Comparison of ENCODE assay signal across 22 cellular contexts in genomic region chr5:94082405-94082804, GRCh38.
"Had no signal": no experiment of that assay in that cellular context is flagged by ENCODE, and none has a peak within 500 bp of the region (broad histone marks: within the 10 kb centered on the region; RNA-seq: fewer than 3 reads in every experiment).

No MANE protein-coding gene starts in this region.

- H3K36me3 ChIP-seq: brain microvascular endothelial cell, gastrocnemius medialis, transverse colon had no signal

- H3K27me3 ChIP-seq: brain microvascular endothelial cell, dorsolateral prefrontal cortex, gastrocnemius medialis, hepatocyte, transverse colon had no signal

- H3K4me1 ChIP-seq: transverse colon had no signal

- H3K27ac ChIP-seq: brain microvascular endothelial cell, coronary artery, dorsolateral prefrontal cortex, gastrocnemius medialis, hepatocyte, transverse colon had no signal

- H3K9me3 ChIP-seq: gastrocnemius medialis, transverse colon had no signal

- DNase-seq: activated CD4-positive, alpha-beta memory T cell treated with anti-CD3 and anti-CD28 coated beads, Interleukin-2, amount 10 ng/mL, durations not matched to agents 7 days and 5 days; activated CD4-positive, alpha-beta T cell treated with anti-CD3 and anti-CD28 coated beads for 1 hour; activated CD4-positive, alpha-beta T cell treated with anti-CD3 and anti-CD28 coated beads, Interleukin-2, amount 10 ng/mL, durations not matched to agents 7 days and 5 days; activated CD8-positive, alpha-beta memory T cell treated with anti-CD3 and anti-CD28 coated beads, Interleukin-2, amount 50 U/mL, for 48 hours; activated gamma-delta T cell; activated naive CD4-positive, alpha-beta T cell treated with anti-CD3 and anti-CD28 coated beads, Interleukin-2, amount 50 U/mL, for 16 hours; activated T-cell treated with anti-CD3 and anti-CD28 coated beads, Interleukin-2, amount 50 U/mL, for 24 hours; amniotic stem cell; brain microvascular endothelial cell; dorsolateral prefrontal cortex; effector memory CD4-positive, alpha-beta T cell; gastrocnemius medialis; islet precursor cell; left ventricle myocardium superior; posterior cingulate gyrus; right cardiac atrium; stimulated activated CD4-positive, alpha-beta T cell treated with anti-CD3 and anti-CD28 coated beads, Interleukin-15, amount 100 ng/mL, for 24 hours; stimulated activated CD4-positive, alpha-beta T cell treated with anti-CD3 and anti-CD28 coated beads, Interleukin-2, amount 100 ng/mL, for 24 hours; stimulated activated naive CD4-positive, alpha-beta T cell; transverse colon had no signal

- H3K4me3 ChIP-seq: coronary artery, dorsolateral prefrontal cortex, gastrocnemius medialis, hepatocyte, transverse colon had no signal
